23 cellular contexts compared by ENCODE assay signal in the genomic region with DNA sequence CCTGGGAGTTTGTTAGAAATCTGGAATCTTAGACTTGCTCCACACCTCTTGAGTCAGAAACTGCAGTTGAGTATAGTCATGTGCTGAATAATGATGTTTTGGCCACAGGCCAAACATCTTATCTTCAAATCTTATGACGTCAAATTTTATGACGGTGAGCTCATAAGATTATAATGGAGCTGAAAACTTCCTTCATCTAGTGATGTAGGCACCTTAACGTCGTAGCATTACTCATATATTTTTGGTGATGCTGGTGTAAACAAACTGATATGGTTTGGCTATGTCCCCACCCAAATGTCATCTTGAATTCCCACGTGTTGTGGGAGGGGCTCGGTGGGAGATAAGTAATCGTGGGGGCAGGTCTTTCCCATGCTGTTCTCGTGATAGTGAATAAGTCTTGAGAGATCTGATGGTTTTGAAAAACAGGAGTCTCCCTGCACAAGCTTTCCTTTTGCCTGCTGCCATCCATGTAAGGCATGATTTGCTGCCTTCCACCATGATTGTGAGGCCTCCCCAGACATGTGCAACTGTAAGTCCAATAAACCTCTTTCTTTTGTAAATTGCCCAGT.
DNase-seq lines count a peak whose midpoint lies in the region; ATAC-seq, FAIRE-seq and TF ChIP-seq lines count a peak whose summit lies in the region.
"Had no signal": no experiment of that assay in that cellular context is flagged by ENCODE, and none has a peak within 500 bp of the region (broad histone marks: within the 10 kb centered on the region; RNA-seq: fewer than 3 reads in every experiment).

No MANE protein-coding gene starts in this region.

- H3K4me3 ChIP-seq in HepG2 (replicated peaks in 1 of 3; ENCODE audit: insufficient read depth in 1 of 3, low read depth in 2 of 3, low read length in 3 of 3) (no peak overlapping the region), right lobe of liver (no peak overlapping the region), fibroblast of mammary gland (ENCODE audit: control insufficient read depth, low read depth, low read length) (no peak overlapping the region), gastrocnemius medialis (no peak overlapping the region)
- H3K4me3 ChIP-seq: HAP-1, PC-9 had no signal

- no peak for TF ChIP-seq EP300 in HepG2 (IDR thresholded peaks at IDR 0.05; ENCODE audit: low read depth in 2 of 2, low read length in 2 of 2)
- TF ChIP-seq EP300 in HepG2 (CRISPR knock-in tag; IDR thresholded peaks at IDR 0.05; ENCODE audit: borderline replicate concordance) = no peak

- no peak overlapping the region for H2AFZ ChIP-seq in HepG2 (ENCODE audit: low read length)
- H2AFZ ChIP-seq: PC-9 had no signal

- 15% methylated on average over 8 of the region's 8 CpGs for WGBS in HepG2 (ENCODE audit: low lambda C conversion rate)
- WGBS in right lobe of liver (ENCODE audit: insufficient coverage, low coverage, low lambda C conversion rate, missing lambda C conversion rate) = 66% methylated on average over 7 of the region's 8 CpGs

- no peak overlapping the region for H3K27ac ChIP-seq in HepG2 (ENCODE audit: extremely low read length, insufficient read depth, low read length)
- no peak overlapping the region for H3K27ac ChIP-seq in right lobe of liver
- no peak overlapping the region for H3K27ac ChIP-seq in gastrocnemius medialis
- H3K27ac ChIP-seq: PC-9 had no signal

- POLR2A ChIA-PET in HepG2 (lab: Yijun Ruan, JAX) = no interaction called here

- BruUV-seq in HepG2 (replicated peaks; lab: Mats Ljungman, UMichigan) = no TSS peak

- ATAC-seq in HepG2 (no peak), right lobe of liver (no peak), gastrocnemius medialis (no peak)

- H3K4me1 ChIP-seq in HepG2 (ENCODE audit: insufficient read depth, low read length) (peaks cover 6% of the 10 kb centered on the region; the same call in 1 of the 2 replicates), right lobe of liver (peaks cover 0 to 28% (median 4%) of the 10 kb centered on the region in 4 donors), gastrocnemius medialis (no peaks in the 10 kb centered on the region)
- H3K4me1 ChIP-seq: HAP-1 had no signal

- no peaks in the 10 kb centered on the region for H4K20me1 ChIP-seq in HepG2 (ENCODE audit: insufficient read depth, low read length)

- no peak overlapping the region for H3K4me2 ChIP-seq in HepG2 (ENCODE audit: low read depth, low read length)
- H3K4me2 ChIP-seq: PC-9 had no signal

- H3K9me3 ChIP-seq in HepG2 (ENCODE audit: low read length) = no peaks in the 10 kb centered on the region
- no peaks in the 10 kb centered on the region for H3K9me3 ChIP-seq in right lobe of liver
- H3K9me3 ChIP-seq in gastrocnemius medialis = no peaks in the 10 kb centered on the region
- H3K9me3 ChIP-seq: HAP-1 had no signal

- in situ Hi-C loops in HepG2 (cut with HindIII; ENCODE audit: extremely low pct_ligation_motif_present, low pct_unique_long_range_greater_than_20kb) = no loop called here
- in situ Hi-C loops in gastrocnemius medialis (cut with MboI; ENCODE audit: low sequenced_read_pairs in 4 of 4) = no loop called here

- TF ChIP-seq RAD21 in HepG2 (CRISPR knock-in tag; IDR thresholded peaks at IDR 0.05) = no peak

- TF ChIP-seq POLR2A in HepG2 (IDR thresholded peaks at IDR 0.05; ENCODE audit: insufficient read depth in 1 of 2, low read depth in 2 of 2, low read length in 2 of 2) = no peak
- no peak for TF ChIP-seq POLR2A in right lobe of liver (IDR thresholded peaks at IDR 0.05)
- TF ChIP-seq POLR2A in gastrocnemius medialis (IDR thresholded peaks at IDR 0.05) = no peak

- no peak overlapping the region for H3K9ac ChIP-seq in HepG2 (ENCODE audit: insufficient read depth, low read depth, low read length)

- no peak for TF ChIP-seq CTCF in HepG2 (CRISPR knock-in tag; IDR thresholded peaks at IDR 0.05)
- TF ChIP-seq CTCF in right lobe of liver (IDR thresholded peaks at IDR 0.05) = no peak
- TF ChIP-seq CTCF in fibroblast of mammary gland (conservative IDR thresholded peaks at IDR 0.05; ENCODE audit: control insufficient read depth, insufficient read depth, low read depth, low read length) = no peak
- no peak for TF ChIP-seq CTCF in gastrocnemius medialis (IDR thresholded peaks at IDR 0.05 in 4 of 5, conservative IDR thresholded peaks at IDR 0.05 in 1 of 5)

- no peak for FAIRE-seq in HepG2 (lab: Jason Lieb, UNC)
- FAIRE-seq: D721Med, G401.6 had no signal

- H3K79me2 ChIP-seq in HepG2 (ENCODE audit: insufficient read depth, low read length) = no peaks in the 10 kb centered on the region

- H3K27me3 ChIP-seq in HepG2 (ENCODE audit: control insufficient read depth in 1 of 2, insufficient read depth in 2 of 2, low read length in 2 of 2) (no peaks in the 10 kb centered on the region), right lobe of liver (no peaks in the 10 kb centered on the region), gastrocnemius medialis (no peaks in the 10 kb centered on the region)

- intact Hi-C loops in HepG2 (cut with micrococcal nuclease; ENCODE audit: unreplicated experiment) (no loop called here), right lobe of liver (cut with DNase I) (no loop called here), gastrocnemius medialis (cut with DNase I; ENCODE audit: low total_unique reads) (no loop called here)

- CTCF ChIA-PET in HepG2 (lab: Yijun Ruan, JAX; ENCODE audit: low intra/inter-chr PET ratio, low total read pairs) = no interaction called here

- H3K36me3 ChIP-seq in HepG2 (replicated peaks in 1 of 2; ENCODE audit: control insufficient read depth in 1 of 2, insufficient read depth in 2 of 2, low read length in 2 of 2) = no peaks in the 10 kb centered on the region
- H3K36me3 ChIP-seq in right lobe of liver = no peaks in the 10 kb centered on the region
- H3K36me3 ChIP-seq in gastrocnemius medialis = no peaks in the 10 kb centered on the region
- H3K36me3 ChIP-seq: HAP-1 had no signal

- DNase-seq in HepG2 (ENCODE audit: low spot score) = no peak
- no peak for DNase-seq in right lobe of liver
- DNase-seq in amniotic epithelial cell (ENCODE audit: low read depth) = peak; percentile 64
- DNase-seq in fibroblast of mammary gland (ENCODE audit: low read depth) = peak; percentile 45
- no peak for DNase-seq in gastrocnemius medialis
- no peak for DNase-seq in C1 segment of cervical spinal cord (lab: John Stamatoyannopoulos, UW)
- no peak for DNase-seq in NCI-H774 (lab: John Stamatoyannopoulos, UW)
- DNase-seq: 8988T; CD4-positive, CD25-positive, alpha-beta regulatory T cell; GOT3; NCI-H1092; NCI-H1417 treated with DMSO at 0.1 percent for 48 hours; NCI-H187; NCI-H2081 treated with DMSO at 0.1 percent for 48 hours; NCI-H2171; NCI-H524; NCI-H748 treated with DMSO at 0.1 percent for 48 hours; PC-9; RPMI8226; SHP77 had no signal

TF ChIP-seq in HepG2, 621 proteins besides CTCF, POLR2A, EP300 and RAD21:
- TF ChIP-seq CREB1 (IDR thresholded peaks at IDR 0.05) = peak; percentile 80
- no peak for TF ChIP-seq CREB1 (CRISPR knock-in tag; IDR thresholded peaks at IDR 0.05)
- TF ChIP-seq, protein P1, sequence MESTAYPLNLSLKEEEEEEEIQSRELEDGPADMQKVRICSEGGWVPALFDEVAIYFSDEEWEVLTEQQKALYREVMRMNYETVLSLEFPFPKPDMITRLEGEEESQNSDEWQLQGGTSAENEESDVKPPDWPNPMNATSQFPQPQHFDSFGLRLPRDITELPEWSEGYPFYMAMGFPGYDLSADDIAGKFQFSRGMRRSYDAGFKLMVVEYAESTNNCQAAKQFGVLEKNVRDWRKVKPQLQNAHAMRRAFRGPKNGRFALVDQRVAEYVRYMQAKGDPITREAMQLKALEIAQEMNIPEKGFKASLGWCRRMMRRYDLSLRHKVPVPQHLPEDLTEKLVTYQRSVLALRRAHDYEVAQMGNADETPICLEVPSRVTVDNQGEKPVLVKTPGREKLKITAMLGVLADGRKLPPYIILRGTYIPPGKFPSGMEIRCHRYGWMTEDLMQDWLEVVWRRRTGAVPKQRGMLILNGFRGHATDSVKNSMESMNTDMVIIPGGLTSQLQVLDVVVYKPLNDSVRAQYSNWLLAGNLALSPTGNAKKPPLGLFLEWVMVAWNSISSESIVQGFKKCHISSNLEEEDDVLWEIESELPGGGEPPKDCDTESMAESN (CRISPR knock-in tag; conservative IDR thresholded peaks at IDR 0.05) = no peak
- no peak for TF ChIP-seq ZNF761 (CRISPR knock-in tag; conservative IDR thresholded peaks at IDR 0.05)
- no peak for TF ChIP-seq ZBTB3 (CRISPR knock-in tag; IDR thresholded peaks at IDR 0.05; ENCODE audit: borderline replicate concordance, low read depth)
- TF ChIP-seq ATF7 (IDR thresholded peaks at IDR 0.05) = peak; percentile 25; the same call in 1 of the 2 replicates
- no peak for TF ChIP-seq ATF7 (CRISPR knock-in tag; IDR thresholded peaks at IDR 0.05)
TF ChIP-seq in HepG2: peak in this region for 2.

Comparison
In these comparisons a context has a peak if more than half of its experiments do, and no peak if none do; other contexts are left out.
1. DNase-seq: peak in amniotic epithelial cell (single experiment) and fibroblast of mammary gland (single experiment); none in HepG2 (single experiment), right lobe of liver (0 of 3), gastrocnemius medialis (0 of 2), C1 segment of cervical spinal cord (0 of 14) and NCI-H774 (single experiment).